Comparison of ENCODE assay signal across 21 cellular contexts in the genomic region with DNA sequence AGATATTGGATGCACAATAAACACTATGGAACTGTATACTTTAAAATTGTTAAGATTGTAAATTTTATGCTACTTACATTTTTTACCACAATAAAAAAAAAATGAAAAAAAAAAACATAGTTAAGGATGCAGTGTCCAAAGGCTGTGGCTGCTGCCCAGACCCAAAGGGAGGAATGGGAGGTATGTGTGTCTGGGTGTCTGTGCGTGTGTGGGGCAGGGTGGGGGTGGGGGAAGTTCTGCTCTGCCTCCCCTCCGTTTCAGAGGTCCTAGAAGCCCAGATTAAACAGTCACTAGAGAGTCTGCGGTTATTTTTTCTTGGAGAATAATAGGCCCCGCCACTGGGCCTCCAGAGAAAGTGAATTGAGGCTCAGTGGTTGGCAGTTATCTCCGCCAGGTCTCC.
"Had no signal": no experiment of that assay in that cellular context is flagged by ENCODE, and none has a peak within 500 bp of the region (broad histone marks: within the 10 kb centered on the region; RNA-seq: fewer than 3 reads in every experiment).

No MANE protein-coding gene starts in this region.

- H3K27ac ChIP-seq: coronary artery, esophagus muscularis mucosa, neutrophil, pancreas, skin epidermis, thoracic aorta, tibial nerve, upper lobe of right lung, uterus had no signal

- ATAC-seq: left lobe of liver; natural killer cell; pancreas; right cardiac atrium; stimulated activated naive B cell treated with anti-CD40 and anti-IgM and Interleukin-4, amounts not matched to agents 10 μg/mL and 1 μg/mL and 100 μg/mL, for 72 hours; upper lobe of right lung had no signal

- H3K27me3 ChIP-seq: esophagus muscularis mucosa, neutrophil, pancreas, tibial nerve, upper lobe of right lung, uterus had no signal

- H3K36me3 ChIP-seq: esophagus muscularis mucosa, neutrophil, pancreas, thoracic aorta, tibial nerve, upper lobe of right lung, uterus had no signal

- H3K9me3 ChIP-seq: esophagus muscularis mucosa, neutrophil, pancreas, thoracic aorta, tibial nerve, upper lobe of right lung, uterus had no signal

- H3K27ac Mint-ChIP-seq: natural killer cell; stimulated activated naive B cell treated with anti-CD40 and anti-IgM and Interleukin-4, amounts not matched to agents 10 μg/mL and 1 μg/mL and 100 μg/mL, for 72 hours; stimulated activated naive CD8-positive, alpha-beta T cell treated with anti-CD3 and anti-CD28 coated beads, Interleukin-15, Interleukin-2, amounts not matched to agents 100 ng/mL and 50 ng/mL, for 24 hours had no signal

- H3K27me3 Mint-ChIP-seq: stimulated activated naive CD8-positive, alpha-beta T cell treated with anti-CD3 and anti-CD28 coated beads, Interleukin-15, Interleukin-2, amounts not matched to agents 100 ng/mL and 50 ng/mL, for 24 hours had no signal

- H3K36me3 Mint-ChIP-seq: natural killer cell; stimulated activated naive B cell treated with anti-CD40 and anti-IgM and Interleukin-4, amounts not matched to agents 10 μg/mL and 1 μg/mL and 100 μg/mL, for 72 hours had no signal

- H3K4me3 Mint-ChIP-seq: natural killer cell; neural crest cell; stimulated activated naive B cell treated with anti-CD40 and anti-IgM and Interleukin-4, amounts not matched to agents 10 μg/mL and 1 μg/mL and 100 μg/mL, for 72 hours; stimulated activated naive CD8-positive, alpha-beta T cell treated with anti-CD3 and anti-CD28 coated beads, Interleukin-15, Interleukin-2, amounts not matched to agents 100 ng/mL and 50 ng/mL, for 24 hours had no signal

- H3K4me1 Mint-ChIP-seq: stimulated activated naive B cell treated with anti-CD40 and anti-IgM and Interleukin-4, amounts not matched to agents 10 μg/mL and 1 μg/mL and 100 μg/mL, for 72 hours had no signal

- H3K4me3 ChIP-seq: coronary artery, esophagus muscularis mucosa, pancreas, skin epidermis, thoracic aorta, tibial nerve, upper lobe of right lung, uterus had no signal

- DNase-seq: dermis blood vessel endothelial cell; effector memory CD4-positive, alpha-beta T cell; kidney; mesendoderm; natural killer cell; pancreas; right cardiac atrium; stimulated activated CD4-positive, alpha-beta T cell treated with anti-CD3 and anti-CD28 coated beads, Interleukin-15, amount 100 ng/mL, for 24 hours; stimulated activated CD4-positive, alpha-beta T cell treated with anti-CD3 and anti-CD28 coated beads, Interleukin-2, amount 100 ng/mL, for 48 hours; stimulated activated naive B cell treated with anti-CD40 and anti-IgM and Interleukin-4, amounts not matched to agents 10 μg/mL and 1 μg/mL and 100 μg/mL, for 72 hours; upper lobe of right lung; uterus had no signal

- H3K9me3 Mint-ChIP-seq: natural killer cell; neural crest cell; stimulated activated naive B cell treated with anti-CD40 and anti-IgM and Interleukin-4, amounts not matched to agents 10 μg/mL and 1 μg/mL and 100 μg/mL, for 72 hours; stimulated activated naive CD8-positive, alpha-beta T cell treated with anti-CD3 and anti-CD28 coated beads, Interleukin-15, Interleukin-2, amounts not matched to agents 100 ng/mL and 50 ng/mL, for 24 hours had no signal
